Comparison of ENCODE assay signal across 8 cellular contexts in genomic region chr12:48865441-48866290, GRCh38. TPM values are rescaled to one million over a fixed set of nuclear protein-coding genes. Genes with fewer than 3 reads are reported as not detected.
A peak's percentile ranks its signal among the peaks of the same experiment; 100 is the strongest.
DNase-seq lines count a peak whose midpoint lies in the region; ATAC-seq and TF ChIP-seq lines count a peak whose summit lies in the region.

Gene RND1 (minus strand): TSS chr12:48865870. CDS start chr12:48865767, 103 bp downstream.

- H3K4me1 ChIP-seq in GM23248 (ENCODE audit: insufficient read depth) (no peaks in the 10 kb centered on the region), Karpas-422 (ENCODE audit: low read length) (peaks cover 16% of the 10 kb centered on the region)
- H3K4me1 ChIP-seq in naive thymus-derived CD4-positive, alpha-beta T cell (ENCODE audit: control insufficient read depth in 2 of 2, insufficient read depth in 2 of 2, low read length in 2 of 2): peaks cover 10 to 11% of the 10 kb centered on the region in 2 donors

- H4K20me1 ChIP-seq in GM23248 (ENCODE audit: insufficient read depth) (no peaks in the 10 kb centered on the region), Karpas-422 (ENCODE audit: insufficient read depth, low read depth, low read length) (no peaks in the 10 kb centered on the region)

- intact Hi-C loops in activated T-helper 2 cell treated with anti-CD3 and anti-CD28 coated beads, Interferon-gamma antibody, Interleukin-2, Interleukin-4, amounts not matched to agents 10 μg/mL and 5 μg/mL and 100 μg/mL, durations not matched to agents 14 hours and 24 hours and 36 hours (cut with micrococcal nuclease): loop anchor here (1.0 kb wide), 1 partner anchor 12 kb away; no protein-coding TSS in a partner anchor
- intact Hi-C loops in naive thymus-derived CD4-positive, alpha-beta T cell (cut with micrococcal nuclease): loop anchor here (1.0 to 5.0 kb wide), 4 partner anchors 12 to 247 kb away; partner anchors contain the start of genes ARF3 (in 1 of the 2), FKBP11 (in 1 of the 2) and LMBR1L (in 1 of the 2)

- H3K4me1 Mint-ChIP-seq in activated T-helper 2 cell treated with anti-CD3 and anti-CD28 coated beads, Interferon-gamma antibody, Interleukin-2, Interleukin-4, amounts not matched to agents 10 μg/mL and 5 μg/mL and 100 μg/mL, durations not matched to agents 14 hours and 24 hours and 36 hours (ENCODE audit: low read depth): peaks cover 20% of the 10 kb centered on the region
- peaks cover 15 to 28% (median 25%) of the 10 kb centered on the region in 7 donors for H3K4me1 Mint-ChIP-seq in naive thymus-derived CD4-positive, alpha-beta T cell
- peaks cover 23 to 24% of the 10 kb centered on the region in 2 donors for H3K4me1 Mint-ChIP-seq in stimulated activated naive B cell treated with anti-CD40 and anti-IgM and Interleukin-4, amounts not matched to agents 10 μg/mL and 1 μg/mL and 100 μg/mL, for 72 hours

- H3K9me3 ChIP-seq in GM23248 (ENCODE audit: low read depth): no peaks in the 10 kb centered on the region
- no peaks in the 10 kb centered on the region for H3K9me3 ChIP-seq in Karpas-422 (ENCODE audit: low read length)
- H3K9me3 ChIP-seq in naive thymus-derived CD4-positive, alpha-beta T cell (ENCODE audit: control insufficient read depth in 2 of 3, low read length in 3 of 3): no peaks in the 10 kb centered on the region

- H3K4me3 ChIP-seq in GM23248 (peak within 1 kb of the TSS; percentile 77), Karpas-422 (ENCODE audit: low read length) (peak within 1 kb of the TSS; percentile 69), fibroblast of mammary gland (ENCODE audit: control insufficient read depth, low read depth, low read length) (peak within 1 kb of the TSS; percentile 68)
- H3K4me3 ChIP-seq in naive thymus-derived CD4-positive, alpha-beta T cell (ENCODE audit: low read length): peak within 1 kb of the TSS; percentile 69

- peak; percentile 95 for DNase-seq in Daoy (ENCODE audit: low read depth)
- DNase-seq in GM23248: peak; percentile 94
- peak; percentile 93 for DNase-seq in Karpas-422
- peak; percentile 93 for DNase-seq in RKO (ENCODE audit: low spot score)
- peak; percentile 82 for DNase-seq in activated T-helper 2 cell treated with anti-CD3 and anti-CD28 coated beads, Interferon-gamma antibody, Interleukin-2, Interleukin-4, amounts not matched to agents 10 μg/mL and 5 μg/mL and 100 μg/mL, durations not matched to agents 14 hours and 24 hours and 36 hours (ENCODE audit: low spot score)
- peak; percentile 89 for DNase-seq in fibroblast of mammary gland (ENCODE audit: low read depth)
- peak; percentile 50 to 92 (median 82) for DNase-seq in naive thymus-derived CD4-positive, alpha-beta T cell
- peak; percentile 87 for DNase-seq in stimulated activated naive B cell treated with anti-CD40 and anti-IgM and Interleukin-4, amounts not matched to agents 10 μg/mL and 1 μg/mL and 100 μg/mL, for 72 hours

- peaks cover 6% of the 10 kb centered on the region for H3K36me3 Mint-ChIP-seq in activated T-helper 2 cell treated with anti-CD3 and anti-CD28 coated beads, Interferon-gamma antibody, Interleukin-2, Interleukin-4, amounts not matched to agents 10 μg/mL and 5 μg/mL and 100 μg/mL, durations not matched to agents 14 hours and 24 hours and 36 hours (ENCODE audit: low read depth)
- peaks cover 0 to 11% (median 4%) of the 10 kb centered on the region in 5 donors for H3K36me3 Mint-ChIP-seq in naive thymus-derived CD4-positive, alpha-beta T cell
- peaks cover 4 to 17% of the 10 kb centered on the region in 2 donors for H3K36me3 Mint-ChIP-seq in stimulated activated naive B cell treated with anti-CD40 and anti-IgM and Interleukin-4, amounts not matched to agents 10 μg/mL and 1 μg/mL and 100 μg/mL, for 72 hours

- TF ChIP-seq CTCF in fibroblast of mammary gland (conservative IDR thresholded peaks at IDR 0.05; ENCODE audit: control insufficient read depth, insufficient read depth, low read depth, low read length): no peak

- H3K27me3 Mint-ChIP-seq in activated T-helper 2 cell treated with anti-CD3 and anti-CD28 coated beads, Interferon-gamma antibody, Interleukin-2, Interleukin-4, amounts not matched to agents 10 μg/mL and 5 μg/mL and 100 μg/mL, durations not matched to agents 14 hours and 24 hours and 36 hours (ENCODE audit: low read depth): peaks cover 27% of the 10 kb centered on the region
- peaks cover 23 to 40% (median 28%) of the 10 kb centered on the region in 5 donors for H3K27me3 Mint-ChIP-seq in naive thymus-derived CD4-positive, alpha-beta T cell
- H3K27me3 Mint-ChIP-seq in stimulated activated naive B cell treated with anti-CD40 and anti-IgM and Interleukin-4, amounts not matched to agents 10 μg/mL and 1 μg/mL and 100 μg/mL, for 72 hours: peaks cover 5 to 11% of the 10 kb centered on the region in 2 donors

- H3K9ac ChIP-seq in GM23248 (peak within 1 kb of the TSS; percentile 42), Karpas-422 (ENCODE audit: low read length) (peak within 1 kb of the TSS; percentile 62)

- CTCF ChIA-PET in naive thymus-derived CD4-positive, alpha-beta T cell (lab: Charles Lee): interaction anchor here (0.6 to 3.7 kb wide), 9 partner anchors 9 to 996 kb away, joined by 3 to 36 read pairs (median 3); partner anchors contain the start of gene DDX23

- H3K27ac ChIP-seq in GM23248 (no peak within 1 kb of the TSS), Karpas-422 (ENCODE audit: low read length) (no peak within 1 kb of the TSS)
- peak within 1 kb of the TSS; percentile 62 for H3K27ac ChIP-seq in naive thymus-derived CD4-positive, alpha-beta T cell (ENCODE audit: low read depth, low read length)

- H3K79me2 ChIP-seq in GM23248 (ENCODE audit: insufficient read depth) (no peaks in the 10 kb centered on the region), Karpas-422 (ENCODE audit: low read length) (no peaks in the 10 kb centered on the region)

- peaks cover 30% of the 10 kb centered on the region for H3K27me3 ChIP-seq in GM23248 (replicated peaks; ENCODE audit: insufficient read depth)
- H3K27me3 ChIP-seq in Karpas-422 (ENCODE audit: low read length): no peaks in the 10 kb centered on the region
- H3K27me3 ChIP-seq in naive thymus-derived CD4-positive, alpha-beta T cell (ENCODE audit: control insufficient read depth in 2 of 2, insufficient read depth in 2 of 2, low read length in 2 of 2): no peaks in the 10 kb centered on the region

- H3K9me3 Mint-ChIP-seq in activated T-helper 2 cell treated with anti-CD3 and anti-CD28 coated beads, Interferon-gamma antibody, Interleukin-2, Interleukin-4, amounts not matched to agents 10 μg/mL and 5 μg/mL and 100 μg/mL, durations not matched to agents 14 hours and 24 hours and 36 hours: no peaks in the 10 kb centered on the region
- H3K9me3 Mint-ChIP-seq in naive thymus-derived CD4-positive, alpha-beta T cell: no peaks in the 10 kb centered on the region
- no peaks in the 10 kb centered on the region for H3K9me3 Mint-ChIP-seq in stimulated activated naive B cell treated with anti-CD40 and anti-IgM and Interleukin-4, amounts not matched to agents 10 μg/mL and 1 μg/mL and 100 μg/mL, for 72 hours

- H3K9me2 ChIP-seq in GM23248 (ENCODE audit: insufficient read depth): no peaks in the 10 kb centered on the region
- H3K9me2 ChIP-seq in Karpas-422 (replicated peaks; ENCODE audit: insufficient read depth, low read length): no peaks in the 10 kb centered on the region

- no peaks in the 10 kb centered on the region for H3K36me3 ChIP-seq in GM23248 (ENCODE audit: low read depth)
- H3K36me3 ChIP-seq in Karpas-422 (ENCODE audit: insufficient read depth, low read length): no peaks in the 10 kb centered on the region
- H3K36me3 ChIP-seq in naive thymus-derived CD4-positive, alpha-beta T cell (ENCODE audit: control insufficient read depth in 2 of 3, insufficient read depth in 3 of 3, low read length in 3 of 3): no peaks in the 10 kb centered on the region

- H3K4me2 ChIP-seq in GM23248 (ENCODE audit: unreplicated experiment) (peak within 1 kb of the TSS; percentile 77), Karpas-422 (ENCODE audit: low read depth, low read length, poor library complexity, severe bottlenecking) (peak within 1 kb of the TSS; percentile 80)

- H3F3A ChIP-seq in GM23248 (ENCODE audit: insufficient read depth): no peaks in the 10 kb centered on the region

- H3K27ac Mint-ChIP-seq in activated T-helper 2 cell treated with anti-CD3 and anti-CD28 coated beads, Interferon-gamma antibody, Interleukin-2, Interleukin-4, amounts not matched to agents 10 μg/mL and 5 μg/mL and 100 μg/mL, durations not matched to agents 14 hours and 24 hours and 36 hours: peak within 1 kb of the TSS; percentile 82
- peak within 1 kb of the TSS; percentile 66 to 96 (median 85) for H3K27ac Mint-ChIP-seq in naive thymus-derived CD4-positive, alpha-beta T cell
- H3K27ac Mint-ChIP-seq in stimulated activated naive B cell treated with anti-CD40 and anti-IgM and Interleukin-4, amounts not matched to agents 10 μg/mL and 1 μg/mL and 100 μg/mL, for 72 hours: peak within 1 kb of the TSS; percentile 92

- H3K4me3 Mint-ChIP-seq in activated T-helper 2 cell treated with anti-CD3 and anti-CD28 coated beads, Interferon-gamma antibody, Interleukin-2, Interleukin-4, amounts not matched to agents 10 μg/mL and 5 μg/mL and 100 μg/mL, durations not matched to agents 14 hours and 24 hours and 36 hours (ENCODE audit: low read depth): peak within 1 kb of the TSS; percentile 88
- peak within 1 kb of the TSS; percentile 87 to 95 (median 94) for H3K4me3 Mint-ChIP-seq in naive thymus-derived CD4-positive, alpha-beta T cell
- H3K4me3 Mint-ChIP-seq in stimulated activated naive B cell treated with anti-CD40 and anti-IgM and Interleukin-4, amounts not matched to agents 10 μg/mL and 1 μg/mL and 100 μg/mL, for 72 hours: peak within 1 kb of the TSS; percentile 87 to 93

- in situ Hi-C loops in GM23248 (cut with MboI): no loop called here

- H2AFZ ChIP-seq in GM23248 (peak within 1 kb of the TSS; percentile 83), Karpas-422 (ENCODE audit: low read length) (peak within 1 kb of the TSS; percentile 89)

- POLR2A ChIA-PET in naive thymus-derived CD4-positive, alpha-beta T cell (lab: Charles Lee): interaction anchor here (0.5 to 3.7 kb wide), 12 partner anchors 8 to 1159 kb away, joined by 3 to 56 read pairs (median 3); partner anchors contain the start of genes ARF3 and DDX23

- 1 to 4% methylated on average over 27 to 30 of the region's 30 CpGs for WGBS in GM23248 (ENCODE audit: low coverage in 1 of 2, low lambda C conversion rate in 2 of 2, missing lambda C conversion rate in 2 of 2), 2 experiments

- ATAC-seq in naive thymus-derived CD4-positive, alpha-beta T cell: peak; percentile 96
- peak; percentile 83 to 88 for ATAC-seq in stimulated activated naive B cell treated with anti-CD40 and anti-IgM and Interleukin-4, amounts not matched to agents 10 μg/mL and 1 μg/mL and 100 μg/mL, for 72 hours (replicated peaks)

RNA-seq across cellular contexts. Expression of gene RND1, which starts in this region (rescaled TPM):
- total RNA-seq in Daoy (2014; rRNA removed; shearing (Covaris generic)): 0.51 and 4.7 TPM in 2 replicates
- total RNA-seq in GM23248 (2014; rRNA removed; shearing (Covaris generic)): 0.32 TPM in 1 of 2 replicates, not detected in the other
- polyA plus RNA-seq in GM23248 (2016; fragmentation: Nextera tagmentation; extraction: Ambion mirVana): 0.13 TPM in 1 of 2 replicates, not detected in the other
- 0.60 and 1.4 TPM in 2 replicates for total RNA-seq in Karpas-422 (2014; rRNA removed; shearing (Covaris generic); ENCODE audit: low replicate concordance)
- total RNA-seq in activated T-helper 2 cell treated with anti-CD3 and anti-CD28 coated beads, Interferon-gamma antibody, Interleukin-2, Interleukin-4, amounts not matched to agents 10 μg/mL and 5 μg/mL and 100 μg/mL, durations not matched to agents 14 hours and 24 hours and 36 hours: 3.5 and 4.7 TPM in 2 replicates
- total RNA-seq in naive thymus-derived CD4-positive, alpha-beta T cell: 10 to 100 TPM in 1 of 5 experiments, 1 to 10 TPM in 4; 1.1 to 13.5 (median 2.3) TPM
- under 1 TPM; 0.17 to 0.94 TPM for polyA plus RNA-seq in naive thymus-derived CD4-positive, alpha-beta T cell

Comparison
In these comparisons a context has a peak if more than half of its experiments do, and no peak if none do; other contexts are left out.
1. Peak in DNase-seq, H3K4me3 ChIP-seq, H3K9ac ChIP-seq and H3K4me2 ChIP-seq in GM23248; RNA of the gene not detected or under 1 TPM.